24 cellular contexts compared by ENCODE assay signal in the genomic region with DNA sequence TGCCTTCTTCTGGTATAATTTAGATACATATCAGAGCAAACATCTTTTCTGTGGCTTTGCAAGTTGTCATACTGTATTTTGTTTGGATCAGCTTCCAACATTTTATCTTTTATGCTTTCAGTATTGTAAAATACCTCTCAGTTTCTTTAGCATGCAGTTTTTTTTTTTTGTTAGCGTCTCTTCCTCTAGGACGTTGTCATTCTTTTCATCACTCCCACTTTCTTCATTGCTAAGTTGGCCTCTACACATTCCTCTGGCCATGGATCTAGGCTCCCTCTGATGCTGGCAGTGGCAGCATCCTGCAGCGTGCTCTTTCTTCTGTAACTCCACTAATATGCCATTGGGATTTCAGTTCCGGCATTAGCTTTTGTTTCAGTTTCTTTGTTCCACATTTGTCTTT.
"Had no signal": no experiment of that assay in that cellular context is flagged by ENCODE, and none has a peak within 500 bp of the region (broad histone marks: within the 10 kb centered on the region; RNA-seq: fewer than 3 reads in every experiment).

No MANE protein-coding gene starts in this region.

- H2AFZ ChIP-seq: hepatocyte, parathyroid adenoma had no signal

- H3K9me3 ChIP-seq: esophagus muscularis mucosa, right lobe of liver, thoracic aorta, upper lobe of right lung had no signal

- H3K27me3 ChIP-seq: brain microvascular endothelial cell, esophagus muscularis mucosa, foreskin keratinocyte, hepatocyte, right lobe of liver, upper lobe of right lung had no signal

- H3K27me3 Mint-ChIP-seq: activated CD4-positive, alpha-beta memory T cell treated with anti-CD3 and anti-CD28 coated beads for 36 hours; activated CD8-positive, alpha-beta memory T cell treated with anti-CD3 and anti-CD28 coated beads, Interleukin-2, amount 10 ng/mL, durations not matched to agents 7 days and 5 days; activated naive CD4-positive, alpha-beta T cell treated with anti-CD3 and anti-CD28 coated beads, Interleukin-2, amount 10 ng/mL, durations not matched to agents 7 days and 5 days; central memory CD8-positive, alpha-beta T cell; dendritic cell treated with granulocyte-macrophage colony-stimulating factor and Interleukin-4, amounts not matched to agents 40 ng/mL and 50 ng/mL, for 4 days had no signal

- H3K27ac ChIP-seq: brain microvascular endothelial cell, esophagus muscularis mucosa, foreskin keratinocyte, hepatocyte, parathyroid adenoma, right lobe of liver, thoracic aorta, upper lobe of right lung had no signal

- H3K27ac Mint-ChIP-seq: activated CD4-positive, alpha-beta memory T cell treated with anti-CD3 and anti-CD28 coated beads for 36 hours; activated CD8-positive, alpha-beta memory T cell treated with anti-CD3 and anti-CD28 coated beads, Interleukin-2, amount 10 ng/mL, durations not matched to agents 7 days and 5 days; activated naive CD4-positive, alpha-beta T cell treated with anti-CD3 and anti-CD28 coated beads, Interleukin-2, amount 10 ng/mL, durations not matched to agents 7 days and 5 days; activated T-helper 2 cell treated with anti-CD3 and anti-CD28 coated beads, Interferon-gamma antibody, Interleukin-2, Interleukin-4, amounts not matched to agents 10 μg/mL and 5 μg/mL and 100 μg/mL, durations not matched to agents 14 hours and 24 hours and 36 hours; dendritic cell treated with granulocyte-macrophage colony-stimulating factor and Interleukin-4, amounts not matched to agents 40 ng/mL and 50 ng/mL, for 4 days had no signal

- ATAC-seq: activated CD8-positive, alpha-beta memory T cell treated with anti-CD3 and anti-CD28 coated beads, Interleukin-2, amount 10 ng/mL, durations not matched to agents 7 days and 5 days; foreskin keratinocyte; natural killer cell; right lobe of liver had no signal

- H3K4me3 ChIP-seq: esophagus muscularis mucosa, hepatocyte, right lobe of liver, thoracic aorta, upper lobe of right lung had no signal

- H3K4me2 ChIP-seq: hepatocyte had no signal

- H3K4me3 Mint-ChIP-seq: activated CD4-positive, alpha-beta memory T cell treated with anti-CD3 and anti-CD28 coated beads for 36 hours; activated CD8-positive, alpha-beta memory T cell treated with anti-CD3 and anti-CD28 coated beads, Interleukin-2, amount 10 ng/mL, durations not matched to agents 7 days and 5 days; activated naive CD4-positive, alpha-beta T cell treated with anti-CD3 and anti-CD28 coated beads, Interleukin-2, amount 10 ng/mL, durations not matched to agents 7 days and 5 days; central memory CD8-positive, alpha-beta T cell; dendritic cell treated with granulocyte-macrophage colony-stimulating factor and Interleukin-4, amounts not matched to agents 40 ng/mL and 50 ng/mL, for 4 days; natural killer cell had no signal

- DNase-seq: activated CD4-positive, alpha-beta memory T cell treated with anti-CD3 and anti-CD28 coated beads for 36 hours; activated CD8-positive, alpha-beta memory T cell treated with anti-CD3 and anti-CD28 coated beads, Interleukin-2, amount 10 ng/mL, durations not matched to agents 7 days and 5 days; activated naive CD4-positive, alpha-beta T cell treated with anti-CD3 and anti-CD28 coated beads, Interleukin-2, amount 10 ng/mL, durations not matched to agents 7 days and 5 days; activated T-cell treated with anti-CD3 and anti-CD28 coated beads, Interleukin-2, amount 50 U/mL, for 1 hour; amygdala; brain microvascular endothelial cell; effector CD8-positive, alpha-beta T cell; foreskin keratinocyte; mesendoderm; natural killer cell; right lobe of liver; small intestine; stimulated activated CD4-positive, alpha-beta T cell treated with anti-CD3 and anti-CD28 coated beads, Interleukin-15, amount 100 ng/mL, for 24 hours; stimulated activated CD4-positive, alpha-beta T cell treated with anti-CD3 and anti-CD28 coated beads, Interleukin-4, amount 100 ng/mL, for 1 hour; SW 1271; T-helper 2 cell; upper lobe of right lung had no signal

- H3K36me3 Mint-ChIP-seq: natural killer cell had no signal

- H3K9ac ChIP-seq: parathyroid adenoma had no signal

- H3K9me3 Mint-ChIP-seq: activated CD4-positive, alpha-beta memory T cell treated with anti-CD3 and anti-CD28 coated beads for 36 hours; activated naive CD4-positive, alpha-beta T cell treated with anti-CD3 and anti-CD28 coated beads, Interleukin-2, amount 10 ng/mL, durations not matched to agents 7 days and 5 days; activated T-helper 2 cell treated with anti-CD3 and anti-CD28 coated beads, Interferon-gamma antibody, Interleukin-2, Interleukin-4, amounts not matched to agents 10 μg/mL and 5 μg/mL and 100 μg/mL, durations not matched to agents 14 hours and 24 hours and 36 hours; central memory CD8-positive, alpha-beta T cell; dendritic cell treated with granulocyte-macrophage colony-stimulating factor and Interleukin-4, amounts not matched to agents 40 ng/mL and 50 ng/mL, for 4 days; natural killer cell had no signal
